ENCODE assay signal across 8 cellular contexts in the genomic region with DNA sequence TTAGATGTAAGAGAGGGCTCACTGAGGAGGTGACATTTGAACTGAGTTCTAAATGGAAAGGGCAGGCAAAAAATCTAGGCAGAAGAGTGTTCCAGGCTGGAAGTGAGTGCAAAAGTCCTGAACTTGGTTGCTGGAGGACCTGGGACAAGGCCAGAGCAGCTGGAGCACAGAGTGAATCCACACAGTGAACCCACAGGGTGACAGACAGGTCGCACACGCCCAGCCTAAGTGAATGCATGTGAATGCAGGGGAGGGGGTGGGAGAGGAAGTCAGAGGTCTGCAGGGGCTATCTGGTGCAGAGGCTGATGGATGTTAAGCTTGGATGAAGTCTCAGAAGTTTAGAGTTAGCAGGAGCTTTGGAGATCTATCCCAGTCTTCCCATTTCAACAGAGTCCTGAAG. TPM values are rescaled to one million over a fixed set of nuclear protein-coding genes. Genes with fewer than 3 reads are reported as not detected.
DNase-seq lines count a peak whose midpoint lies in the region; ATAC-seq, FAIRE-seq and TF ChIP-seq lines count a peak whose summit lies in the region.

No MANE protein-coding gene starts in this region.

- dilution Hi-C loops in endothelial cell of umbilical vein (cut with MboI; ENCODE audit: extremely low pct_ligation_motif_present, low sequenced_read_pairs): no loop called here

- peak overlapping the region in 1 of 2 experiments; percentile 89; a peak in 2 of 4 replicates for H3K4me3 ChIP-seq in DND-41 (ENCODE audit: low read depth in 1 of 2, low read length in 2 of 2)
- H3K4me3 ChIP-seq in PC-3 (ENCODE audit: low read length): peak overlapping the region; percentile 82; the same call in 1 of the 2 replicates
- H3K4me3 ChIP-seq in endothelial cell of umbilical vein (replicated peaks in 1 of 3; ENCODE audit: insufficient read depth in 1 of 3, low read depth in 1 of 3, low read length in 3 of 3): no peak overlapping the region

- peaks cover 3% of the 10 kb centered on the region for H3K36me3 Mint-ChIP-seq in progenitor cell of endocrine pancreas (ENCODE audit: insufficient read depth)

- H3K4me2 ChIP-seq in DND-41 (ENCODE audit: insufficient read depth, low read length) (peak overlapping the region; percentile 67), PC-3 (ENCODE audit: low read length) (peak overlapping the region; percentile 91), endothelial cell of umbilical vein (ENCODE audit: insufficient read depth, low read length) (peak overlapping the region; percentile 33)

- H3K79me2 ChIP-seq in DND-41 (ENCODE audit: insufficient read depth, low read length): peaks cover 34% of the 10 kb centered on the region
- peaks cover 33% of the 10 kb centered on the region for H3K79me2 ChIP-seq in PC-3 (ENCODE audit: low read length)
- peaks cover 15% of the 10 kb centered on the region for H3K79me2 ChIP-seq in endothelial cell of umbilical vein (ENCODE audit: control insufficient read depth, insufficient read depth, low read length)

- H3K9me1 ChIP-seq in endothelial cell of umbilical vein (replicated peaks; ENCODE audit: control insufficient read depth, extremely low read depth, insufficient read depth, low read length): no peaks in the 10 kb centered on the region

- H3K9ac ChIP-seq in DND-41 (ENCODE audit: low read depth, low read length) (peak overlapping the region; percentile 81), PC-3 (ENCODE audit: low read length) (no peak overlapping the region; the same call in 1 of the 2 replicates), endothelial cell of umbilical vein (replicated peaks; ENCODE audit: extremely low read depth, insufficient read depth, low read length) (no peak overlapping the region)

- no peak for DNase-seq in DND-41
- no peak for DNase-seq in PC-3
- DNase-seq in endothelial cell of umbilical vein (ENCODE audit: low read depth, low spot score): no peak
- no peak for DNase-seq in progenitor cell of endocrine pancreas (ENCODE audit: low spot score, unreplicated experiment)
- no peak for DNase-seq in NCI-H510A (lab: John Stamatoyannopoulos, UW)
- no peak for DNase-seq in activated gamma-delta T cell (lab: John Stamatoyannopoulos, UW)
- DNase-seq in NCI-H69 (lab: John Stamatoyannopoulos, UW): no peak

- H3K27me3 ChIP-seq in DND-41 (ENCODE audit: insufficient read depth, low read length, poor library complexity) (peaks cover 18% of the 10 kb centered on the region), PC-3 (ENCODE audit: low read length) (no peaks in the 10 kb centered on the region), endothelial cell of umbilical vein (ENCODE audit: control insufficient read depth in 2 of 2, insufficient read depth in 2 of 2, low read length in 2 of 2) (peaks cover 0 to 10% of the 10 kb centered on the region in 2 experiments)

- no TSS peak for BruUV-seq in PC-3 (replicated peaks; lab: Mats Ljungman, UMichigan)
- no TSS peak for BruUV-seq in endothelial cell of umbilical vein (replicated peaks; lab: Mats Ljungman, UMichigan)

- POLR2A ChIA-PET in PC-3 (lab: Charles Lee; ENCODE audit: unreplicated experiment) (no interaction called here), endothelial cell of umbilical vein (lab: Charles Lee) (no interaction called here)

- H3K27ac Mint-ChIP-seq in progenitor cell of endocrine pancreas: peak overlapping the region; percentile 89

- peaks cover 44% of the 10 kb centered on the region for H3K4me1 ChIP-seq in DND-41 (ENCODE audit: insufficient read depth, low read length)
- peaks cover 17% of the 10 kb centered on the region for H3K4me1 ChIP-seq in PC-3 (ENCODE audit: insufficient read depth, low read length)
- peaks cover 20% of the 10 kb centered on the region for H3K4me1 ChIP-seq in endothelial cell of umbilical vein (ENCODE audit: control insufficient read depth, extremely low read depth, insufficient read depth, low read length)

- no peaks in the 10 kb centered on the region for H3K9me3 Mint-ChIP-seq in progenitor cell of endocrine pancreas (ENCODE audit: low read depth)

- H3K9me2 ChIP-seq in PC-3 (replicated peaks; ENCODE audit: low read length): no peaks in the 10 kb centered on the region

- no peak for TF ChIP-seq CTCF in DND-41 (IDR thresholded peaks at IDR 0.05; ENCODE audit: borderline replicate concordance, extremely low read depth, low read length, poor library complexity, severe bottlenecking)
- no peak for TF ChIP-seq CTCF in PC-3 (conservative IDR thresholded peaks at IDR 0.05; ENCODE audit: low read depth, low read length)
- TF ChIP-seq CTCF in endothelial cell of umbilical vein (IDR thresholded peaks at IDR 0.05; ENCODE audit: extremely low read depth in 1 of 2, insufficient read depth in 1 of 2, low read depth in 1 of 2, low read length in 2 of 2): no peak
- TF ChIP-seq CTCF in progenitor cell of endocrine pancreas (IDR thresholded peaks at IDR 0.05; ENCODE audit: unreplicated experiment): no peak

- peaks cover 19% of the 10 kb centered on the region for H3K4me1 Mint-ChIP-seq in progenitor cell of endocrine pancreas (ENCODE audit: low read depth)

- H4K20me1 ChIP-seq in DND-41 (ENCODE audit: insufficient read depth, low read length) (peaks cover 18% of the 10 kb centered on the region), PC-3 (ENCODE audit: low read length) (no peaks in the 10 kb centered on the region), endothelial cell of umbilical vein (replicated peaks; ENCODE audit: control insufficient read depth, extremely low read depth, insufficient read depth, low read length) (no peaks in the 10 kb centered on the region)

- no peak overlapping the region; the same call in 1 of the 2 replicates for H3K27ac ChIP-seq in DND-41 (ENCODE audit: low read length)
- no peak overlapping the region for H3K27ac ChIP-seq in PC-3 (ENCODE audit: low read length)
- H3K27ac ChIP-seq in endothelial cell of umbilical vein (ENCODE audit: insufficient read depth, low read depth, low read length): no peak overlapping the region

- H3K9me3 ChIP-seq in DND-41 (ENCODE audit: insufficient read depth, low read length, severe bottlenecking) (no peaks in the 10 kb centered on the region), PC-3 (ENCODE audit: low read length) (no peaks in the 10 kb centered on the region), endothelial cell of umbilical vein (replicated peaks; ENCODE audit: control insufficient read depth, insufficient read depth, low read length) (no peaks in the 10 kb centered on the region)

- TF ChIP-seq POLR2A in endothelial cell of umbilical vein (IDR thresholded peaks at IDR 0.05; ENCODE audit: low read depth, low read length): no peak

- peak overlapping the region; percentile 86 for H3K4me3 Mint-ChIP-seq in progenitor cell of endocrine pancreas (ENCODE audit: low read depth)

- H3K27me3 Mint-ChIP-seq in progenitor cell of endocrine pancreas: peaks cover 23% of the 10 kb centered on the region

- H3K36me3 ChIP-seq in DND-41 (ENCODE audit: insufficient read depth, low read length) (peaks cover 17% of the 10 kb centered on the region), PC-3 (ENCODE audit: low read depth, low read length) (peaks cover 4% of the 10 kb centered on the region; the same call in 1 of the 2 replicates), endothelial cell of umbilical vein (ENCODE audit: control insufficient read depth in 2 of 2, extremely low read depth in 1 of 2, insufficient read depth in 2 of 2, low read length in 2 of 2) (peaks cover 3 to 4% of the 10 kb centered on the region in 2 experiments)

- H2AFZ ChIP-seq in DND-41 (ENCODE audit: low read depth, low read length) (peak overlapping the region; percentile 71), PC-3 (ENCODE audit: low read length) (peak overlapping the region; percentile 94), endothelial cell of umbilical vein (ENCODE audit: low read depth, low read length) (peak overlapping the region; percentile 63)

- intact Hi-C loops in PC-3 (cut with micrococcal nuclease) (no loop called here), endothelial cell of umbilical vein (cut with micrococcal nuclease) (loop anchor here (5.0 kb wide), 1 partner anchor 55 kb away; the partner anchor contains the start of gene SETX)

- ATAC-seq in DND-41 (ENCODE audit: insufficient read depth, low read depth) (no peak), PC-3 (no peak), GM19463 (IDR thresholded peaks at IDR 0.05; ENCODE audit: unreplicated experiment) (no peak)

- H3F3A ChIP-seq in PC-3 (ENCODE audit: low read length, unreplicated experiment): no peaks in the 10 kb centered on the region

- FAIRE-seq in endothelial cell of umbilical vein (lab: Jason Lieb, UNC): no peak

- CTCF ChIA-PET in PC-3 (lab: Charles Lee) (no interaction called here), endothelial cell of umbilical vein (lab: Charles Lee) (no interaction called here)

RNA-seq across cellular contexts. Expression of gene TTF1, which starts 0.6 kb away (rescaled TPM):
- 9.6 and 12.5 TPM in 2 replicates for total RNA-seq in PC-3 (2014; rRNA removed)
- total RNA-seq in endothelial cell of umbilical vein: 12.0 and 13.8 TPM in 2 replicates
- 3.6 and 4.9 TPM in 2 replicates for polyA plus RNA-seq in endothelial cell of umbilical vein
- 10.0 and 12.4 TPM in 2 replicates for polyA plus RNA-seq in endothelial cell of umbilical vein (2011; cell fraction: cytosol; rRNA removed)
- 5.1 and 9.3 TPM in 2 replicates for polyA plus RNA-seq in endothelial cell of umbilical vein (2011; cell fraction: nucleus; rRNA removed)
- 11.1 and 13.2 TPM in 2 replicates for polyA plus RNA-seq in endothelial cell of umbilical vein (2012)
- 1.2 and 3.1 TPM in 2 replicates for polyA minus RNA-seq in endothelial cell of umbilical vein
- 5.8 TPM for polyA minus RNA-seq in endothelial cell of umbilical vein (2011; cell fraction: cytosol; rRNA and poly(A)+ RNA removed)
- 3.9 and 4.0 TPM in 2 replicates for polyA minus RNA-seq in endothelial cell of umbilical vein (2011; cell fraction: nucleus; rRNA and poly(A)+ RNA removed)
- 17.9 and 18.5 TPM in 2 replicates for total RNA-seq in progenitor cell of endocrine pancreas

RNA-seq across cellular contexts. Expression of gene CFAP77, which starts 2.8 kb away (rescaled TPM):
- total RNA-seq in PC-3 (2014; rRNA removed) (0.11 TPM in 1 of 2 replicates, not detected in the other), endothelial cell of umbilical vein (not detected in 2 replicates), progenitor cell of endocrine pancreas (0.43 and 0.64 TPM in 2 replicates)
- 0.14 TPM in 1 of 2 replicates, not detected in the other for polyA plus RNA-seq in endothelial cell of umbilical vein
- 0.07 TPM in 1 of 2 replicates, not detected in the other for polyA plus RNA-seq in endothelial cell of umbilical vein (2011; cell fraction: cytosol; rRNA removed)
- not detected in 2 replicates for polyA plus RNA-seq in endothelial cell of umbilical vein (2011; cell fraction: nucleus; rRNA removed)
- not detected in 2 replicates for polyA plus RNA-seq in endothelial cell of umbilical vein (2012)
- not detected in 2 replicates for polyA minus RNA-seq in endothelial cell of umbilical vein
- not detected for polyA minus RNA-seq in endothelial cell of umbilical vein (2011; cell fraction: cytosol; rRNA and poly(A)+ RNA removed)
- not detected in 2 replicates for polyA minus RNA-seq in endothelial cell of umbilical vein (2011; cell fraction: nucleus; rRNA and poly(A)+ RNA removed)

RNA-seq across cellular contexts. Expression of gene SETX, which starts 52.4 kb away (rescaled TPM):
- total RNA-seq in PC-3 (2014; rRNA removed): 21.0 and 22.7 TPM in 2 replicates
- 40.2 and 47.7 TPM in 2 replicates for total RNA-seq in endothelial cell of umbilical vein
- polyA plus RNA-seq in endothelial cell of umbilical vein: 19.6 and 20.9 TPM in 2 replicates
- polyA plus RNA-seq in endothelial cell of umbilical vein (2011; cell fraction: cytosol; rRNA removed): 14.1 and 17.4 TPM in 2 replicates
- polyA plus RNA-seq in endothelial cell of umbilical vein (2011; cell fraction: nucleus; rRNA removed): 40.1 and 50.0 TPM in 2 replicates
- 29.0 and 29.8 TPM in 2 replicates for polyA plus RNA-seq in endothelial cell of umbilical vein (2012)
- polyA minus RNA-seq in endothelial cell of umbilical vein: 82.1 and 83.0 TPM in 2 replicates
- 39.5 TPM for polyA minus RNA-seq in endothelial cell of umbilical vein (2011; cell fraction: cytosol; rRNA and poly(A)+ RNA removed)
- polyA minus RNA-seq in endothelial cell of umbilical vein (2011; cell fraction: nucleus; rRNA and poly(A)+ RNA removed): 76.3 and 106 TPM in 2 replicates
- 47.2 and 47.7 TPM in 2 replicates for total RNA-seq in progenitor cell of endocrine pancreas

Comparison
In these comparisons a context has a peak if more than half of its experiments do, and no peak if none do; other contexts are left out.
1. H3K4me2 ChIP-seq: peak in every context shown above with its lines; median percentile 91 in PC-3; 67 in DND-41; 33 in endothelial cell of umbilical vein.